In the genomic region with DNA sequence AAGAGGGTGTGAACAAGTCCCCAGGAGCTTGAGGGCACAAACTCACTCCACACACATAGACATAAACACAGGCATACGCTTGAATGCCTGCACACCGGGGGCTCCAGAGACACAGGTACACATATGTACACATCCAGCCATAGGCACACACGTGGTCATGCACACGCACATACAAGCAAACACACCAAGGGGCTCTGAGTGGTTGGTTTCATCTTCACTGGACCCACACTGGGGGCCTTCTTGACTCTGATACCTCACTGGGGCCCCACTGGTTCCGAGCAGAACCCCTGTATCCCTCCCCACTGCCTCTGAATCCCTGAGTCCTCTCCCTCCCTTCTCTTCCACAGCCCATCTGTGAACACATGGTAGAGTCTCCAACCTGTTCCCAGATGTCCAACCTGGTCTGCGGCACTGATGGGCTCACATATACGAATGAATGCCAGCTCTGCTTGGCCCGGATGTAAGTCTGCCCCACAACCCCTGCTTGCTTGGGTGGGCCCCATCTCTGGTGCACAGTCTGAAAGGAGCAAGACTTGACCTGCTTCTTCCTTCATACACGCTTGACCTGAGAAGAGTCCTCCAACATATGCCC, we compare ENCODE assay signal across 31 cellular contexts. TPM values are rescaled to one million over a fixed set of nuclear protein-coding genes. Genes with fewer than 3 reads are reported as not detected.
"Had no signal": no experiment of that assay in that cellular context is flagged by ENCODE, and none has a peak within 500 bp of the region (broad histone marks: within the 10 kb centered on the region; RNA-seq: fewer than 3 reads in every experiment).

No MANE protein-coding gene starts in this region.

- H3K4me1 Mint-ChIP-seq: nephron, neural progenitor cell had no signal

- ATAC-seq: heart right ventricle; left cardiac atrium; left lung; naive thymus-derived CD4-positive, alpha-beta T cell; sciatic nerve; stimulated activated memory B cell treated with anti-CD40 and anti-IgM and Interleukin-4, amounts not matched to agents 10 μg/mL and 1 μg/mL and 100 μg/mL, for 72 hours; stimulated activated naive CD8-positive, alpha-beta T cell treated with anti-CD3 and anti-CD28 coated beads, Interleukin-15, Interleukin-2, amounts not matched to agents 100 U/mL and 50 U/mL, for 24 hours had no signal

- H3K27me3 ChIP-seq: colonic mucosa, esophagus squamous epithelium, heart right ventricle, left lung, neural progenitor cell, tibial nerve, upper lobe of left lung had no signal

- H2AFZ ChIP-seq: neural progenitor cell, parathyroid adenoma had no signal

- DNase-seq: colonic mucosa; effector memory CD4-positive, alpha-beta T cell; esophagus squamous epithelium; foreskin melanocyte; glutamatergic neuron; heart right ventricle; hippocampal formation; left cardiac atrium; left lung; mesenchymal stem cell; midbrain; naive thymus-derived CD4-positive, alpha-beta T cell; stimulated activated CD4-positive, alpha-beta T cell treated with anti-CD3 and anti-CD28 coated beads, Interleukin-4, amount 100 ng/mL, for 4 hours; stimulated activated naive CD8-positive, alpha-beta T cell treated with anti-CD3 and anti-CD28 coated beads, Interleukin-15, Interleukin-2, amounts not matched to agents 100 U/mL and 50 U/mL, for 24 hours; upper lobe of left lung had no signal

- H3K4me1 ChIP-seq: colonic mucosa, esophagus squamous epithelium, left lung, neural progenitor cell, parathyroid adenoma, tibial nerve, upper lobe of left lung had no signal

- H3K79me2 ChIP-seq: parathyroid adenoma had no signal

- H3K9ac ChIP-seq: neural progenitor cell, parathyroid adenoma had no signal

- H3K4me3 Mint-ChIP-seq: dendritic cell treated with granulocyte-macrophage colony-stimulating factor and Interleukin-4, amounts not matched to agents 40 ng/mL and 50 ng/mL, for 4 days; naive thymus-derived CD4-positive, alpha-beta T cell; nephron; neural progenitor cell; stimulated activated memory B cell treated with anti-CD40 and anti-IgM and Interleukin-4, amounts not matched to agents 10 μg/mL and 1 μg/mL and 100 μg/mL, for 72 hours had no signal

- H3K4me3 ChIP-seq: colonic mucosa, esophagus squamous epithelium, heart right ventricle, left lung, neural progenitor cell, thoracic aorta, tibial nerve, upper lobe of left lung had no signal

- H3K27me3 Mint-ChIP-seq: dendritic cell treated with granulocyte-macrophage colony-stimulating factor and Interleukin-4, amounts not matched to agents 40 ng/mL and 50 ng/mL, for 4 days; naive thymus-derived CD4-positive, alpha-beta T cell; progenitor cell of endocrine pancreas; stimulated activated memory B cell treated with anti-CD40 and anti-IgM and Interleukin-4, amounts not matched to agents 10 μg/mL and 1 μg/mL and 100 μg/mL, for 72 hours had no signal

- H3K36me3 ChIP-seq: colonic mucosa, neural progenitor cell, thoracic aorta had no signal

- H3K27ac ChIP-seq: colonic mucosa, esophagus squamous epithelium, heart right ventricle, left lung, neural progenitor cell, parathyroid adenoma, thoracic aorta, tibial nerve, upper lobe of left lung had no signal

- H3K9me3 Mint-ChIP-seq: dendritic cell treated with granulocyte-macrophage colony-stimulating factor and Interleukin-4, amounts not matched to agents 40 ng/mL and 50 ng/mL, for 4 days; naive thymus-derived CD4-positive, alpha-beta T cell; nephron; neural progenitor cell; stimulated activated memory B cell treated with anti-CD40 and anti-IgM and Interleukin-4, amounts not matched to agents 10 μg/mL and 1 μg/mL and 100 μg/mL, for 72 hours had no signal

- H3K4me2 ChIP-seq: neural progenitor cell had no signal

- H3K27ac Mint-ChIP-seq: dendritic cell treated with granulocyte-macrophage colony-stimulating factor and Interleukin-4, amounts not matched to agents 40 ng/mL and 50 ng/mL, for 4 days; naive thymus-derived CD4-positive, alpha-beta T cell; nephron; neural progenitor cell; progenitor cell of endocrine pancreas; stimulated activated memory B cell treated with anti-CD40 and anti-IgM and Interleukin-4, amounts not matched to agents 10 μg/mL and 1 μg/mL and 100 μg/mL, for 72 hours had no signal

- H3K9me3 ChIP-seq: colonic mucosa, esophagus squamous epithelium, heart right ventricle, left lung, thoracic aorta, tibial nerve, upper lobe of left lung had no signal

RNA-seq across cellular contexts. Expression of a gene that starts 6.4 kb away (rescaled TPM):
- total RNA-seq: endothelial cell of umbilical vein; epithelial cell of proximal tubule; esophagus squamous epithelium; heart right ventricle; kidney epithelial cell; left cardiac atrium; left lung; lower leg skin; lung microvascular endothelial cell; naive thymus-derived CD4-positive, alpha-beta T cell; osteoblast; progenitor cell of endocrine pancreas; sciatic nerve; skeletal muscle tissue; thoracic aorta; tibial nerve; upper lobe of left lung had no signal
- polyA plus RNA-seq: endothelial cell of umbilical vein; heart right ventricle; naive thymus-derived CD4-positive, alpha-beta T cell had no signal
